In the genomic region with DNA sequence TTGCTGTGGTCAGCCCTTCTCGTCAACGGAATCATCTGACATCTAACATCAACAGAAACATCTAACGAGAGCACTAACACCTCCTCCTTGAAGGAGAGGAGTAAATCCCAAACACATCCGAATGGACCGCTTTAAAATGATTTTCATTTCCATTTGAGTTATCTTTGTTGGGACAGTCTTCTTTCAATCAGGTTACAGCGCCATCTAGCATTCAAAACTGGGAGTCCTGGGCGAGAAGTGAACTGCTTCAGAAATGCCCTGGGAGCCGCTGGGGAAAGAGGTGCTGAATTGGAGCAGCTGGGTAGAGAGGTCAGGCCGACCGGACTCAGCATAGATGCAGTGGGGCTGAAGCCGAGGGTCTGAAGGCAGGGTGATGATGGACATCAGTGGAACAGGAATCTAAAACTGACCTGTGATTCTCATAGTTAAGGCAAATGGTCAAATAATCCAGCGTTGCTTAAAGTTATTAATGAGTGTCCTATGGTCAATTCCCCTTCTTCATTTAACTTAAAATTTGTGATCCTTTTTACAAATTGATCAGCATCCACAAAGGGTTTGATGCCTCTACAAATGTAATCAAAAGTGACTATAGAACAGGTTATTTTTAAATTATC, we compare ENCODE assay signal across 8 cellular contexts.
DNase-seq lines count a peak whose midpoint lies in the region; ATAC-seq and TF ChIP-seq lines count a peak whose summit lies in the region.

No MANE protein-coding gene starts in this region.

- no peaks in the 10 kb centered on the region for H3K9me3 ChIP-seq in OCI-LY7 (ENCODE audit: low read length)

- in situ Hi-C loops in GM13977 (cut with MboI; ENCODE audit: low pct_unique_long_range_greater_than_20kb, low sequenced_read_pairs, unreplicated experiment): no loop called here

- no peak for ATAC-seq in HG03565 (IDR thresholded peaks at IDR 0.05; ENCODE audit: unreplicated experiment)
- ATAC-seq in natural killer cell treated with Interleukin-12 subunit alpha and Interleukin-12 subunit beta and Interleukin-15 and Interleukin-18, amount 100 ng/mL, for 72 hours: no peak

- H3K27ac ChIP-seq in OCI-LY7 (ENCODE audit: low read depth, low read length, poor library complexity, severe bottlenecking): no peak overlapping the region

- intact Hi-C loops in OCI-LY7 (cut with micrococcal nuclease; ENCODE audit: unreplicated experiment): loop anchor here (5.0 kb wide), 1 partner anchor 210 kb away; the partner anchor contains the start of gene MAGEL2

- H3K4me1 ChIP-seq in OCI-LY7 (ENCODE audit: insufficient read depth, low read length, poor library complexity, severe bottlenecking): no peaks in the 10 kb centered on the region

- no peaks in the 10 kb centered on the region for H3K9me2 ChIP-seq in OCI-LY7 (ENCODE audit: insufficient read depth, low read length)

- no peaks in the 10 kb centered on the region for H3K36me3 ChIP-seq in OCI-LY7 (ENCODE audit: insufficient read depth, low read length)

- TF ChIP-seq CTCF in OCI-LY7 (conservative IDR thresholded peaks at IDR 0.05; ENCODE audit: low read length): peak; percentile 67
- peak; percentile 79 for TF ChIP-seq CTCF in glutamatergic neuron (IDR thresholded peaks at IDR 0.05; ENCODE audit: partially characterized antibody, unreplicated experiment)
- TF ChIP-seq CTCF in GM13977 (IDR thresholded peaks at IDR 0.05; ENCODE audit: extremely low read depth, insufficient read depth, missing control alignments): no peak

- H2AFZ ChIP-seq in OCI-LY7 (ENCODE audit: low read length): no peak overlapping the region

- no peak overlapping the region for H3K4me2 ChIP-seq in OCI-LY7 (ENCODE audit: low read length)

- peak; percentile 13 for DNase-seq in stimulated activated CD4-positive, alpha-beta T cell treated with anti-CD3 and anti-CD28 coated beads, Interleukin-15, amount 100 ng/mL, for 24 hours
- DNase-seq in stimulated activated CD4-positive, alpha-beta T cell treated with anti-CD3 and anti-CD28 coated beads, Interleukin-1b, Interleukin-23, amount 100 ng/mL, for 48 hours: no peak
- DNase-seq in OCI-LY7 (ENCODE audit: low spot score) (no peak), glutamatergic neuron (peak; percentile 82), stromal cell of bone marrow (ENCODE audit: low read depth) (peak; percentile 6), GM13977 (ENCODE audit: low spot score) (no peak)
- DNase-seq in natural killer cell treated with Interleukin-12 subunit alpha and Interleukin-12 subunit beta and Interleukin-15 and Interleukin-18, amount 100 ng/mL, for 72 hours (ENCODE audit: low spot score): no peak

- CTCF ChIA-PET in OCI-LY7 (lab: Charles Lee; ENCODE audit: unreplicated experiment): no interaction called here

- H3K4me3 Mint-ChIP-seq in glutamatergic neuron (ENCODE audit: unreplicated experiment): no peak overlapping the region
- H3K4me3 Mint-ChIP-seq in natural killer cell treated with Interleukin-12 subunit alpha and Interleukin-12 subunit beta and Interleukin-15 and Interleukin-18, amount 100 ng/mL, for 72 hours: no peak overlapping the region

- no peaks in the 10 kb centered on the region for H3K36me3 Mint-ChIP-seq in glutamatergic neuron (ENCODE audit: unreplicated experiment)
- no peaks in the 10 kb centered on the region for H3K36me3 Mint-ChIP-seq in natural killer cell treated with Interleukin-12 subunit alpha and Interleukin-12 subunit beta and Interleukin-15 and Interleukin-18, amount 100 ng/mL, for 72 hours

- H3K27me3 Mint-ChIP-seq in glutamatergic neuron (ENCODE audit: unreplicated experiment): no peaks in the 10 kb centered on the region
- H3K27me3 Mint-ChIP-seq in natural killer cell treated with Interleukin-12 subunit alpha and Interleukin-12 subunit beta and Interleukin-15 and Interleukin-18, amount 100 ng/mL, for 72 hours: no peaks in the 10 kb centered on the region

- no peaks in the 10 kb centered on the region for H4K20me1 ChIP-seq in OCI-LY7 (ENCODE audit: insufficient read depth, low read length)

- H3K27ac Mint-ChIP-seq in glutamatergic neuron (ENCODE audit: unreplicated experiment): no peak overlapping the region
- no peak overlapping the region for H3K27ac Mint-ChIP-seq in natural killer cell treated with Interleukin-12 subunit alpha and Interleukin-12 subunit beta and Interleukin-15 and Interleukin-18, amount 100 ng/mL, for 72 hours

- POLR2A ChIA-PET in OCI-LY7 (lab: Charles Lee): no interaction called here

- no peaks in the 10 kb centered on the region for H3K79me2 ChIP-seq in OCI-LY7 (ENCODE audit: insufficient read depth, low read depth, low read length)

- BruUV-seq in OCI-LY7 (replicated peaks; lab: Mats Ljungman, UMichigan): no TSS peak

- H3K4me3 ChIP-seq in OCI-LY7 (ENCODE audit: low read depth, low read length, poor library complexity, severe bottlenecking): no peak overlapping the region

- H3K4me1 Mint-ChIP-seq in glutamatergic neuron (ENCODE audit: low read depth, unreplicated experiment): peaks cover 8% of the 10 kb centered on the region
- H3K4me1 Mint-ChIP-seq in natural killer cell treated with Interleukin-12 subunit alpha and Interleukin-12 subunit beta and Interleukin-15 and Interleukin-18, amount 100 ng/mL, for 72 hours (ENCODE audit: low read depth in 2 of 2): no peaks in the 10 kb centered on the region

- H3K9me3 Mint-ChIP-seq in glutamatergic neuron (ENCODE audit: unreplicated experiment): peaks cover 5% of the 10 kb centered on the region
- peaks cover 6% of the 10 kb centered on the region for H3K9me3 Mint-ChIP-seq in natural killer cell treated with Interleukin-12 subunit alpha and Interleukin-12 subunit beta and Interleukin-15 and Interleukin-18, amount 100 ng/mL, for 72 hours

Comparison
In these comparisons a context has a peak if more than half of its experiments do, and no peak if none do; other contexts are left out.
1. DNase-seq: peak in stimulated activated CD4-positive, alpha-beta T cell treated with anti-CD3 and anti-CD28 coated beads, Interleukin-15, amount 100 ng/mL, for 24 hours (single experiment), glutamatergic neuron (single experiment) and stromal cell of bone marrow (single experiment); none in stimulated activated CD4-positive, alpha-beta T cell treated with anti-CD3 and anti-CD28 coated beads, Interleukin-1b, Interleukin-23, amount 100 ng/mL, for 48 hours (single experiment), OCI-LY7 (single experiment), GM13977 (single experiment) and natural killer cell treated with Interleukin-12 subunit alpha and Interleukin-12 subunit beta and Interleukin-15 and Interleukin-18, amount 100 ng/mL, for 72 hours (single experiment).